1 cellular context compared by ENCODE assay signal in the genomic region with DNA sequence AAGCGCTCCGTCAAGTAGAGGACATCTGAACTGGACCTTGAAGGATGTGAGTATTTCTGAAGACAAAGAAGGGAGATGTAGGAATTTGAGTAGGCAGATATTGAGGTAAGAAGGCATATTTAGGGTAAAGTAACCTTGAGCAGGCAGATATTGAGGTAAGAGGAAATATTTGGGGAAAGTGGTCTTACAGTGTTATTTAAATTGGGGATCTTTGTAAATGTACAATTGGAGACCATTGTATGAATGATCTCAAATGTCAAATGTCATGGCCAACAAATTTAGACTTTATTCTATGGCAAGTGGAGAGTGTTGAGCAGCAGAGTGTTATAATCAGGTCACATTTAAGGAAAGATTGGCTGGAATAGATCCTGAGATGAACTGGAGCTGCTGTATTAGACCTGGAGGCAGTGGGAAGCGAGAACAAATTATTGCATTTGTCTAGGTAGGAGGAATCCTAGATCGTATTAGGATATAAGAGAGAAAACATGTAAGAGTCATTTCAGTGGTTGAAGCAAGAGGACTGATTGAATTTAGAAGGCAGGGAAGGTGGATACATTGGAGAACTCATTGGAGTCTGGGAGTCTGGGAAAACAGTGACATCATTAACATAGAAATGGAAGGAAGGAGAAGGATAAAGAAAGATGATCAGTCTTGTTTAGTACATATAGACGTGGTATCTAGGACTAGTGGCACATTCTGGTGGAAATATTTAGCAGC.
TF ChIP-seq lines count a peak whose summit lies in the region.

No MANE protein-coding gene starts in this region.

TF ChIP-seq in A549, 52 proteins besides CTCF, POLR2A, EP300 and RAD21 (continued from another document):
- TF ChIP-seq NPAS2 (CRISPR knock-in tag; IDR thresholded peaks at IDR 0.05; ENCODE audit: borderline replicate concordance) (no peak), KDM5A (IDR thresholded peaks at IDR 0.05) (no peak), GATA3 (IDR thresholded peaks at IDR 0.05; ENCODE audit: borderline replicate concordance) (no peak), EHF (CRISPR knock-in tag; IDR thresholded peaks at IDR 0.05) (no peak), FOXS1 (CRISPR knock-in tag; IDR thresholded peaks at IDR 0.05) (no peak)
- TF ChIP-seq, protein P1, sequence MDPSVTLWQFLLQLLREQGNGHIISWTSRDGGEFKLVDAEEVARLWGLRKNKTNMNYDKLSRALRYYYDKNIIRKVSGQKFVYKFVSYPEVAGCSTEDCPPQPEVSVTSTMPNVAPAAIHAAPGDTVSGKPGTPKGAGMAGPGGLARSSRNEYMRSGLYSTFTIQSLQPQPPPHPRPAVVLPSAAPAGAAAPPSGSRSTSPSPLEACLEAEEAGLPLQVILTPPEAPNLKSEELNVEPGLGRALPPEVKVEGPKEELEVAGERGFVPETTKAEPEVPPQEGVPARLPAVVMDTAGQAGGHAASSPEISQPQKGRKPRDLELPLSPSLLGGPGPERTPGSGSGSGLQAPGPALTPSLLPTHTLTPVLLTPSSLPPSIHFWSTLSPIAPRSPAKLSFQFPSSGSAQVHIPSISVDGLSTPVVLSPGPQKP (IDR thresholded peaks at IDR 0.05; ENCODE audit: low read depth, low read length), result no peak
